In the genomic region with DNA sequence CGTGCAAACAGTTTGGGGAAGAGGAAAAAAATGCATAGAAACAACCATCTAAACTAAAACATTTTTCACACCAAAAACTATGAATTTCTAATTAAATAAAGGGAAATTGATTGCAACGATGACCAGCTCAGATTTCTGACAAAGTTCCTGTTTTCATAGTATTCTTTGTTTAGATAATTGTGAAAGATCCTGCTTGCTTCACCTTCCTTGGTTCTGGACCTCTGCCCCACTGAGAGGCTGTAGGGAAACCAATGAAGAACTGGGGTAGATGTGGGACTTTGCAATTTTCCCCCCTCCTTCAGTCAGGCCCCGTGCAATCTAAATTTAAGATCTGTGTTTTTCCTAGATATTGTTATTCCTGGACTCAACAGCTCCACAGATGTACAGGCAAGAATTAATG, we compare ENCODE assay signal across 15 cellular contexts. TPM values are rescaled to one million over a fixed set of nuclear protein-coding genes. Genes with fewer than 3 reads are reported as not detected.
DNase-seq lines count a peak whose midpoint lies in the region; TF ChIP-seq lines count a peak whose summit lies in the region.
"Had no signal": no experiment of that assay in that cellular context is flagged by ENCODE, and none has a peak within 500 bp of the region (broad histone marks: within the 10 kb centered on the region; RNA-seq: fewer than 3 reads in every experiment).

No MANE protein-coding gene starts in this region.

- peaks cover 46 to 50% of the 10 kb centered on the region in 2 donors for H3K36me3 Mint-ChIP-seq in CD14-positive monocyte

- H3K4me3 Mint-ChIP-seq in CD14-positive monocyte, result peak overlapping the region; percentile 34 to 64
- H3K4me3 Mint-ChIP-seq: CD4-positive, alpha-beta T cell; GM23338 had no signal

- peaks cover 35% of the 10 kb centered on the region for H3K4me1 Mint-ChIP-seq in CD14-positive monocyte
- H3K4me1 Mint-ChIP-seq: GM23338 had no signal

- peaks cover 16% of the 10 kb centered on the region for H3K36me3 ChIP-seq in neutrophil

- H3K9me3 ChIP-seq in neutrophil, result no peaks in the 10 kb centered on the region
- H3K9me3 ChIP-seq: A549 had no signal

- DNase-seq in AML-193 (lab: John Stamatoyannopoulos, UW) (peak; percentile 76 to 84), CD14-positive monocyte (ENCODE audit: low spot score) (no peak), SKM-1 (lab: John Stamatoyannopoulos, UW; ENCODE audit: unreplicated experiment) (peak; percentile 39), activated gamma-delta T cell (lab: John Stamatoyannopoulos, UW) (no peak), NCI-H2029 treated with DMSO at 0.1 percent for 48 hours (lab: John Stamatoyannopoulos, UW) (no peak)
- DNase-seq: Calu3; CD4-positive, alpha-beta T cell; DMS 273 treated with DMSO at 0.1 percent for 48 hours; H7; IMR-90 had no signal

- H3K27ac ChIP-seq in neutrophil, result peak overlapping the region; percentile 79
- H3K27ac ChIP-seq: A549 had no signal

- peaks cover 0 to 1% (median 0%) of the 10 kb centered on the region in 3 donors for H3K27me3 Mint-ChIP-seq in CD14-positive monocyte (ENCODE audit: low read depth in 3 of 3)
- H3K27me3 Mint-ChIP-seq: CD4-positive, alpha-beta T cell had no signal

- peaks cover 20 to 33% of the 10 kb centered on the region in 2 experiments for H3K4me1 ChIP-seq in neutrophil (ENCODE audit: control insufficient read depth in 1 of 2, insufficient read depth in 1 of 2, low read depth in 1 of 2, low read length in 1 of 2)
- H3K4me1 ChIP-seq: A549 had no signal

- H3K27ac Mint-ChIP-seq in CD14-positive monocyte, result peak overlapping the region; percentile 72 to 91 (median 83)
- H3K27ac Mint-ChIP-seq: CD4-positive, alpha-beta T cell; GM23338 had no signal

- peaks cover 0 to 2% (median under 1%) of the 10 kb centered on the region in 7 donors for H3K9me3 Mint-ChIP-seq in CD14-positive monocyte
- H3K9me3 Mint-ChIP-seq: CD4-positive, alpha-beta T cell had no signal

- intact Hi-C loops in CD14-positive monocyte (cut with micrococcal nuclease), result no loop called here

- H3K4me3 ChIP-seq in neutrophil (ENCODE audit: low read depth in 1 of 2, low read length in 1 of 2), result peak overlapping the region; percentile 37
- H3K4me3 ChIP-seq: A549, GM12878, GM23338 had no signal

- TF ChIP-seq CTCF in CD14-positive monocyte (IDR thresholded peaks at IDR 0.05) (no peak), neutrophil (IDR thresholded peaks at IDR 0.05) (no peak)

- no peaks in the 10 kb centered on the region for H3K27me3 ChIP-seq in neutrophil

RNA-seq across cellular contexts. Expression of a gene that starts 13.8 kb away (rescaled TPM):
- 100 to 1,000 TPM in 1 of 2 donors, 10 to 100 TPM in 1; 80.8 to 108 TPM for polyA plus RNA-seq in CD14-positive monocyte

RNA-seq across cellular contexts. Expression of a gene that starts 49.6 kb away (rescaled TPM):
- polyA plus RNA-seq in CD14-positive monocyte, result not detected
- polyA plus RNA-seq: AG04450 had no signal

Comparison
In these comparisons a context has a peak if more than half of its experiments do, and no peak if none do; other contexts are left out.
1. DNase-seq: peak in AML-193 (2 of 2) and SKM-1 (single experiment); none in CD14-positive monocyte (single experiment), activated gamma-delta T cell (single experiment) and NCI-H2029 treated with DMSO at 0.1 percent for 48 hours (single experiment).